1 cellular context compared by ENCODE assay signal in the genomic region with DNA sequence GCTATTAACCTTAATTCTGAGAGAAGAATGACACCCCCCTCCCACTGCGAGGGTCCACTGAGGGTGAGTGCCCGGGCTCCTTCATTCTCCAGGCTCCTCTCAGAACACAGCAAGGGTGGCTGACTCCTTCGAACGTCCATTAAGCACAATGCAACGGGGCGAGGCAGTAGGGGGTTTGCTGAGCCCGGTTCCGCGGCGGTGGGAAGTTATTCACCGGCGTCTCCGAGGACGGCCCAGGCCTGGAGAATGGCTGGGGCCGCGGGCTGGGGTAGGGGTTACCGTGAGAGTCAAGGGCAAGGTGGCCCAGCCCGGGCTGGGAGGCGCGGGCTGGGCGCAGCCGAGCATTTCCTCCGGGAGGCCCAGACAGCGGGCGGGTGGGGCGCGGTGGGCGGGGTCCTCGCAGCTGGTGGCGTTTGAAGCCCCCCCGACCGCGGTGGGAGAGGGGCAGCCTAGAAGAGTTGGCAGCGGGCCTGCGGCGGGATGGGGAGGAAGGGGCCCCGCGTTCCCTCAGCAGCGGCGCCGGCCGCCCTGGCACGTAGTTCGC.
A peak's percentile ranks its signal among the peaks of the same experiment; 100 is the strongest.
TF ChIP-seq lines count a peak whose summit lies in the region.

No MANE protein-coding gene starts in this region.

TF ChIP-seq in HEK293, 187 proteins besides CTCF, POLR2A, EP300 and RAD21 (continued from another document and continues in another):
- TF ChIP-seq, protein P1, sequence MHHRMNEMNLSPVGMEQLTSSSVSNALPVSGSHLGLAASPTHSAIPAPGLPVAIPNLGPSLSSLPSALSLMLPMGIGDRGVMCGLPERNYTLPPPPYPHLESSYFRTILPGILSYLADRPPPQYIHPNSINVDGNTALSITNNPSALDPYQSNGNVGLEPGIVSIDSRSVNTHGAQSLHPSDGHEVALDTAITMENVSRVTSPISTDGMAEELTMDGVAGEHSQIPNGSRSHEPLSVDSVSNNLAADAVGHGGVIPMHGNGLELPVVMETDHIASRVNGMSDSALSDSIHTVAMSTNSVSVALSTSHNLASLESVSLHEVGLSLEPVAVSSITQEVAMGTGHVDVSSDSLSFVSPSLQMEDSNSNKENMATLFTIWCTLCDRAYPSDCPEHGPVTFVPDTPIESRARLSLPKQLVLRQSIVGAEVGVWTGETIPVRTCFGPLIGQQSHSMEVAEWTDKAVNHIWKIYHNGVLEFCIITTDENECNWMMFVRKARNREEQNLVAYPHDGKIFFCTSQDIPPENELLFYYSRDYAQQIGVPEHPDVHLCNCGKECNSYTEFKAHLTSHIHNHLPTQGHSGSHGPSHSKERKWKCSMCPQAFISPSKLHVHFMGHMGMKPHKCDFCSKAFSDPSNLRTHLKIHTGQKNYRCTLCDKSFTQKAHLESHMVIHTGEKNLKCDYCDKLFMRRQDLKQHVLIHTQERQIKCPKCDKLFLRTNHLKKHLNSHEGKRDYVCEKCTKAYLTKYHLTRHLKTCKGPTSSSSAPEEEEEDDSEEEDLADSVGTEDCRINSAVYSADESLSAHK (tag by site-specific recombination; IDR thresholded peaks at IDR 0.05), result no peak
- TF ChIP-seq ZNF677 (tag by site-specific recombination; IDR thresholded peaks at IDR 0.05) (no peak), YY2 (tag by site-specific recombination; IDR thresholded peaks at IDR 0.05) (no peak), ZNF157 (tag by site-specific recombination; IDR thresholded peaks at IDR 0.05) (no peak), ZNF670 (tag by site-specific recombination; IDR thresholded peaks at IDR 0.05; ENCODE audit: low read depth) (no peak), ZNF19 (tag by site-specific recombination; IDR thresholded peaks at IDR 0.05; ENCODE audit: low read depth) (no peak), ZXDB (tag by site-specific recombination; IDR thresholded peaks at IDR 0.05) (no peak), KLF16 (tag by site-specific recombination; IDR thresholded peaks at IDR 0.05) (0 out of 2 replicates have a peak, but pooled peaks have one; percentile 34), ZBTB48 (tag by site-specific recombination; IDR thresholded peaks at IDR 0.05) (0 out of 2 replicates have a peak, but pooled peaks have one; percentile 29), ZNF596 (tag by site-specific recombination; IDR thresholded peaks at IDR 0.05) (no peak), HOXC10 (CRISPR knock-in tag; IDR thresholded peaks at IDR 0.05) (no peak), ZNF223 (tag by site-specific recombination; IDR thresholded peaks at IDR 0.05) (0 out of 2 replicates have a peak, but pooled peaks have one; percentile 63), ZNF548 (tag by site-specific recombination; IDR thresholded peaks at IDR 0.05) (no peak), KLF1 (tag by site-specific recombination; IDR thresholded peaks at IDR 0.05) (peak; percentile 89), ZNF121 (tag by site-specific recombination; IDR thresholded peaks at IDR 0.05) (no peak), ZNF10 (tag by site-specific recombination; IDR thresholded peaks at IDR 0.05) (no peak), ZNF274 (IDR thresholded peaks at IDR 0.05; ENCODE audit: low read length) (no peak), ZNF274 (tag by site-specific recombination; IDR thresholded peaks at IDR 0.05; ENCODE audit: borderline replicate concordance) (no peak), ZNF184 (tag by site-specific recombination; IDR thresholded peaks at IDR 0.05) (no peak), ZNF777 (tag by site-specific recombination; IDR thresholded peaks at IDR 0.05; ENCODE audit: borderline replicate concordance) (no peak), ZNF843 (tag by site-specific recombination; IDR thresholded peaks at IDR 0.05) (no peak), KLF8 (tag by site-specific recombination; IDR thresholded peaks at IDR 0.05) (peak; percentile 9; the same call in 1 of the 2 replicates), ZFP3 (tag by site-specific recombination; IDR thresholded peaks at IDR 0.05; ENCODE audit: low read depth) (no peak), ZBTB21 (tag by site-specific recombination; IDR thresholded peaks at IDR 0.05) (no peak), KLF9 (tag by site-specific recombination; IDR thresholded peaks at IDR 0.05; ENCODE audit: low read depth) (peak; percentile 46), ZNF37A (tag by site-specific recombination; IDR thresholded peaks at IDR 0.05) (no peak), SP2 (tag by site-specific recombination; IDR thresholded peaks at IDR 0.05) (no peak), ZNF155 (tag by site-specific recombination; IDR thresholded peaks at IDR 0.05) (no peak), RBAK (tag by site-specific recombination; IDR thresholded peaks at IDR 0.05) (no peak), ZNF558 (tag by site-specific recombination; IDR thresholded peaks at IDR 0.05) (no peak), ZBTB7A (tag by site-specific recombination; IDR thresholded peaks at IDR 0.05; ENCODE audit: low read depth) (no peak), ZNF335 (tag by site-specific recombination; conservative IDR thresholded peaks at IDR 0.05) (peak; percentile 69), ZNF473 (tag by site-specific recombination; IDR thresholded peaks at IDR 0.05) (no peak), IKZF3 (tag by site-specific recombination; IDR thresholded peaks at IDR 0.05) (no peak), ZNF175 (tag by site-specific recombination; IDR thresholded peaks at IDR 0.05) (no peak)
- TF ChIP-seq, protein P2, sequence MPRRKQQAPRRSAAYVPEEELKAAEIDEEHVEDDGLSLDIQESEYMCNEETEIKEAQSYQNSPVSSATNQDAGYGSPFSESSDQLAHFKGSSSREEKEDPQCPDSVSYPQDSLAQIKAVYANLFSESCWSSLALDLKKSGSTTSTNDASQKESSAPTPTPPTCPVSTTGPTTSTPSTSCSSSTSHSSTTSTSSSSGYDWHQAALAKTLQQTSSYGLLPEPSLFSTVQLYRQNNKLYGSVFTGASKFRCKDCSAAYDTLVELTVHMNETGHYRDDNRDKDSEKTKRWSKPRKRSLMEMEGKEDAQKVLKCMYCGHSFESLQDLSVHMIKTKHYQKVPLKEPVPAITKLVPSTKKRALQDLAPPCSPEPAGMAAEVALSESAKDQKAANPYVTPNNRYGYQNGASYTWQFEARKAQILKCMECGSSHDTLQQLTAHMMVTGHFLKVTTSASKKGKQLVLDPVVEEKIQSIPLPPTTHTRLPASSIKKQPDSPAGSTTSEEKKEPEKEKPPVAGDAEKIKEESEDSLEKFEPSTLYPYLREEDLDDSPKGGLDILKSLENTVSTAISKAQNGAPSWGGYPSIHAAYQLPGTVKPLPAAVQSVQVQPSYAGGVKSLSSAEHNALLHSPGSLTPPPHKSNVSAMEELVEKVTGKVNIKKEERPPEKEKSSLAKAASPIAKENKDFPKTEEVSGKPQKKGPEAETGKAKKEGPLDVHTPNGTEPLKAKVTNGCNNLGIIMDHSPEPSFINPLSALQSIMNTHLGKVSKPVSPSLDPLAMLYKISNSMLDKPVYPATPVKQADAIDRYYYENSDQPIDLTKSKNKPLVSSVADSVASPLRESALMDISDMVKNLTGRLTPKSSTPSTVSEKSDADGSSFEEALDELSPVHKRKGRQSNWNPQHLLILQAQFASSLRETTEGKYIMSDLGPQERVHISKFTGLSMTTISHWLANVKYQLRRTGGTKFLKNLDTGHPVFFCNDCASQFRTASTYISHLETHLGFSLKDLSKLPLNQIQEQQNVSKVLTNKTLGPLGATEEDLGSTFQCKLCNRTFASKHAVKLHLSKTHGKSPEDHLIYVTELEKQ (tag by site-specific recombination; IDR thresholded peaks at IDR 0.05; ENCODE audit: borderline replicate concordance), result no peak
- TF ChIP-seq, protein P3, sequence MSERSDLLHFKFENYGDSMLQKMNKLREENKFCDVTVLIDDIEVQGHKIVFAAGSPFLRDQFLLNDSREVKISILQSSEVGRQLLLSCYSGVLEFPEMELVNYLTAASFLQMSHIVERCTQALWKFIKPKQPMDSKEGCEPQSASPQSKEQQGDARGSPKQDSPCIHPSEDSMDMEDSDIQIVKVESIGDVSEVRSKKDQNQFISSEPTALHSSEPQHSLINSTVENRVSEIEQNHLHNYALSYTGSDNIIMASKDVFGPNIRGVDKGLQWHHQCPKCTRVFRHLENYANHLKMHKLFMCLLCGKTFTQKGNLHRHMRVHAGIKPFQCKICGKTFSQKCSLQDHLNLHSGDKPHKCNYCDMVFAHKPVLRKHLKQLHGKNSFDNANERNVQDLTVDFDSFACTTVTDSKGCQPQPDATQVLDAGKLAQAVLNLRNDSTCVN (tag by site-specific recombination; optimal IDR thresholded peaks at IDR 0.05), result no peak
- TF ChIP-seq, protein P4, sequence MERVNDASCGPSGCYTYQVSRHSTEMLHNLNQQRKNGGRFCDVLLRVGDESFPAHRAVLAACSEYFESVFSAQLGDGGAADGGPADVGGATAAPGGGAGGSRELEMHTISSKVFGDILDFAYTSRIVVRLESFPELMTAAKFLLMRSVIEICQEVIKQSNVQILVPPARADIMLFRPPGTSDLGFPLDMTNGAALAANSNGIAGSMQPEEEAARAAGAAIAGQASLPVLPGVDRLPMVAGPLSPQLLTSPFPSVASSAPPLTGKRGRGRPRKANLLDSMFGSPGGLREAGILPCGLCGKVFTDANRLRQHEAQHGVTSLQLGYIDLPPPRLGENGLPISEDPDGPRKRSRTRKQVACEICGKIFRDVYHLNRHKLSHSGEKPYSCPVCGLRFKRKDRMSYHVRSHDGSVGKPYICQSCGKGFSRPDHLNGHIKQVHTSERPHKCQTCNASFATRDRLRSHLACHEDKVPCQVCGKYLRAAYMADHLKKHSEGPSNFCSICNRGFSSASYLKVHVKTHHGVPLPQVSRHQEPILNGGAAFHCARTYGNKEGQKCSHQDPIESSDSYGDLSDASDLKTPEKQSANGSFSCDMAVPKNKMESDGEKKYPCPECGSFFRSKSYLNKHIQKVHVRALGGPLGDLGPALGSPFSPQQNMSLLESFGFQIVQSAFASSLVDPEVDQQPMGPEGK (tag by site-specific recombination; IDR thresholded peaks at IDR 0.05), result peak; percentile 3; the same call in 1 of the 2 replicates
- TF ChIP-seq, protein P5, sequence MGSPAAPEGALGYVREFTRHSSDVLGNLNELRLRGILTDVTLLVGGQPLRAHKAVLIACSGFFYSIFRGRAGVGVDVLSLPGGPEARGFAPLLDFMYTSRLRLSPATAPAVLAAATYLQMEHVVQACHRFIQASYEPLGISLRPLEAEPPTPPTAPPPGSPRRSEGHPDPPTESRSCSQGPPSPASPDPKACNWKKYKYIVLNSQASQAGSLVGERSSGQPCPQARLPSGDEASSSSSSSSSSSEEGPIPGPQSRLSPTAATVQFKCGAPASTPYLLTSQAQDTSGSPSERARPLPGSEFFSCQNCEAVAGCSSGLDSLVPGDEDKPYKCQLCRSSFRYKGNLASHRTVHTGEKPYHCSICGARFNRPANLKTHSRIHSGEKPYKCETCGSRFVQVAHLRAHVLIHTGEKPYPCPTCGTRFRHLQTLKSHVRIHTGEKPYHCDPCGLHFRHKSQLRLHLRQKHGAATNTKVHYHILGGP (tag by site-specific recombination; IDR thresholded peaks at IDR 0.05), result no peak
- TF ChIP-seq, protein P6, sequence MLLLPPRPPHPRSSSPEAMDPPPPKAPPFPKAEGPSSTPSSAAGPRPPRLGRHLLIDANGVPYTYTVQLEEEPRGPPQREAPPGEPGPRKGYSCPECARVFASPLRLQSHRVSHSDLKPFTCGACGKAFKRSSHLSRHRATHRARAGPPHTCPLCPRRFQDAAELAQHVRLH (tag by site-specific recombination; IDR thresholded peaks at IDR 0.05), result no peak
- TF ChIP-seq, protein P7, sequence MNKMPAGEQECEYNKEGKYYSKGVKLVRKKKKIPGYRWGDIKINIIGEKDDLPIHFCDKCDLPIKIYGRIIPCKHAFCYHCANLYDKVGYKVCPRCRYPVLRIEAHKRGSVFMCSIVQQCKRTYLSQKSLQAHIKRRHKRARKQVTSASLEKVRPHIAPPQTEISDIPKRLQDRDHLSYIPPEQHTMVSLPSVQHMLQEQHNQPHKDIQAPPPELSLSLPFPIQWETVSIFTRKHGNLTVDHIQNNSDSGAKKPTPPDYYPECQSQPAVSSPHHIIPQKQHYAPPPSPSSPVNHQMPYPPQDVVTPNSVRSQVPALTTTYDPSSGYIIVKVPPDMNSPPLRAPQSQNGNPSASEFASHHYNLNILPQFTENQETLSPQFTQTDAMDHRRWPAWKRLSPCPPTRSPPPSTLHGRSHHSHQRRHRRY (tag by site-specific recombination; IDR thresholded peaks at IDR 0.05), result no peak
- TF ChIP-seq, protein P8, sequence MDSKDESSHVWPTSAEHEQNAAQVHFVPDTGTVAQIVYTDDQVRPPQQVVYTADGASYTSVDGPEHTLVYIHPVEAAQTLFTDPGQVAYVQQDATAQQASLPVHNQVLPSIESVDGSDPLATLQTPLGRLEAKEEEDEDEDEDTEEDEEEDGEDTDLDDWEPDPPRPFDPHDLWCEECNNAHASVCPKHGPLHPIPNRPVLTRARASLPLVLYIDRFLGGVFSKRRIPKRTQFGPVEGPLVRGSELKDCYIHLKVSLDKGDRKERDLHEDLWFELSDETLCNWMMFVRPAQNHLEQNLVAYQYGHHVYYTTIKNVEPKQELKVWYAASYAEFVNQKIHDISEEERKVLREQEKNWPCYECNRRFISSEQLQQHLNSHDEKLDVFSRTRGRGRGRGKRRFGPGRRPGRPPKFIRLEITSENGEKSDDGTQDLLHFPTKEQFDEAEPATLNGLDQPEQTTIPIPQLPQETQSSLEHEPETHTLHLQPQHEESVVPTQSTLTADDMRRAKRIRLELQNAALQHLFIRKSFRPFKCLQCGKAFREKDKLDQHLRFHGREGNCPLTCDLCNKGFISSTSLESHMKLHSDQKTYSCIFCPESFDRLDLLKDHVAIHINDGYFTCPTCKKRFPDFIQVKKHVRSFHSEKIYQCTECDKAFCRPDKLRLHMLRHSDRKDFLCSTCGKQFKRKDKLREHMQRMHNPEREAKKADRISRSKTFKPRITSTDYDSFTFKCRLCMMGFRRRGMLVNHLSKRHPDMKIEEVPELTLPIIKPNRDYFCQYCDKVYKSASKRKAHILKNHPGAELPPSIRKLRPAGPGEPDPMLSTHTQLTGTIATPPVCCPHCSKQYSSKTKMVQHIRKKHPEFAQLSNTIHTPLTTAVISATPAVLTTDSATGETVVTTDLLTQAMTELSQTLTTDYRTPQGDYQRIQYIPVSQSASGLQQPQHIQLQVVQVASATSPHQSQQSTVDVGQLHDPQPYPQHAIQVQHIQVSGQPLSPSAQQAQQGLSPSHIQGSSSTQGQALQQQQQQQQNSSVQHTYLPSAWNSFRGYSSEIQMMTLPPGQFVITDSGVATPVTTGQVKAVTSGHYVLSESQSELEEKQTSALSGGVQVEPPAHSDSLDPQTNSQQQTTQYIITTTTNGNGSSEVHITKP (tag by site-specific recombination; IDR thresholded peaks at IDR 0.05), result no peak
- TF ChIP-seq, protein P9, sequence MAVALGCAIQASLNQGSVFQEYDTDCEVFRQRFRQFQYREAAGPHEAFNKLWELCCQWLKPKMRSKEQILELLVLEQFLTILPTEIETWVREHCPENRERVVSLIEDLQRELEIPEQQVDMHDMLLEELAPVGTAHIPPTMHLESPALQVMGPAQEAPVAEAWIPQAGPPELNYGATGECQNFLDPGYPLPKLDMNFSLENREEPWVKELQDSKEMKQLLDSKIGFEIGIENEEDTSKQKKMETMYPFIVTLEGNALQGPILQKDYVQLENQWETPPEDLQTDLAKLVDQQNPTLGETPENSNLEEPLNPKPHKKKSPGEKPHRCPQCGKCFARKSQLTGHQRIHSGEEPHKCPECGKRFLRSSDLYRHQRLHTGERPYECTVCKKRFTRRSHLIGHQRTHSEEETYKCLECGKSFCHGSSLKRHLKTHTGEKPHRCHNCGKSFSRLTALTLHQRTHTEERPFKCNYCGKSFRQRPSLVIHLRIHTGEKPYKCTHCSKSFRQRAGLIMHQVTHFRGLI (tag by site-specific recombination; IDR thresholded peaks at IDR 0.05), result peak; percentile 71
